Comparison of ENCODE assay signal across 29 cellular contexts in genomic region chr2:62321890-62322289, GRCh38.
DNase-seq lines count a peak whose midpoint lies in the region; ATAC-seq, FAIRE-seq and TF ChIP-seq lines count a peak whose summit lies in the region.
"Had no signal": no experiment of that assay in that cellular context is flagged by ENCODE, and none has a peak within 500 bp of the region (broad histone marks: within the 10 kb centered on the region; RNA-seq: fewer than 3 reads in every experiment).

No MANE protein-coding gene starts in this region.

- intact Hi-C loops in GM12878 (cut with micrococcal nuclease; ENCODE audit: unreplicated experiment), result no loop called here

- peaks cover 6 to 15% of the 10 kb centered on the region in 2 donors for H3K36me3 Mint-ChIP-seq in stimulated activated naive B cell treated with anti-CD40 and anti-IgM and Interleukin-4, amounts not matched to agents 10 μg/mL and 1 μg/mL and 100 μg/mL, for 72 hours

- H3K27me3 Mint-ChIP-seq in stimulated activated naive B cell treated with anti-CD40 and anti-IgM and Interleukin-4, amounts not matched to agents 10 μg/mL and 1 μg/mL and 100 μg/mL, for 72 hours, result no peaks in the 10 kb centered on the region

- H3K4me3 Mint-ChIP-seq in stimulated activated naive B cell treated with anti-CD40 and anti-IgM and Interleukin-4, amounts not matched to agents 10 μg/mL and 1 μg/mL and 100 μg/mL, for 72 hours, result peak overlapping the region in 1 of 2 donors; percentile 39
- H3K4me3 Mint-ChIP-seq: activated naive CD4-positive, alpha-beta T cell treated with anti-CD3 and anti-CD28 coated beads for 36 hours; CD8-positive, alpha-beta memory T cell had no signal

- no peaks in the 10 kb centered on the region for H4K20me1 ChIP-seq in GM12878 (ENCODE audit: control insufficient read depth, insufficient read depth)
- no peaks in the 10 kb centered on the region for H4K20me1 ChIP-seq in hepatocyte (ENCODE audit: insufficient read depth, poor library complexity, severe bottlenecking)

- H3K4me2 ChIP-seq in GM12878 (ENCODE audit: control insufficient read depth, insufficient read depth) (peak overlapping the region; percentile 69), hepatocyte (no peak overlapping the region)

- H3K9ac ChIP-seq in GM12878 (ENCODE audit: control insufficient read depth, insufficient read depth, low read length), result 0 out of 2 replicates have a peak overlapping the region, but pooled peaks have one; percentile 30

- H3K9me3 ChIP-seq in GM12878 (replicated peaks; ENCODE audit: control insufficient read depth, insufficient read depth, low read length), result peaks cover 11% of the 10 kb centered on the region; the same call in 2 of the 3 replicates
- no peaks in the 10 kb centered on the region for H3K9me3 ChIP-seq in hepatocyte (ENCODE audit: low read depth)
- H3K9me3 ChIP-seq: psoas muscle had no signal

- peak overlapping the region; percentile 81 for H3K27ac Mint-ChIP-seq in stimulated activated naive B cell treated with anti-CD40 and anti-IgM and Interleukin-4, amounts not matched to agents 10 μg/mL and 1 μg/mL and 100 μg/mL, for 72 hours
- H3K27ac Mint-ChIP-seq: activated naive CD4-positive, alpha-beta T cell treated with anti-CD3 and anti-CD28 coated beads for 36 hours had no signal

- H3K79me2 ChIP-seq in GM12878 (ENCODE audit: control insufficient read depth, insufficient read depth, low read length) (no peaks in the 10 kb centered on the region), hepatocyte (no peaks in the 10 kb centered on the region)

- CTCF ChIA-PET in GM12878 (lab: Yijun Ruan, JAX), result interaction anchor here (0.6 to 1.8 kb wide), 8 partner anchors 9 to 90 kb away, joined by 3 to 4 read pairs (median 3); no protein-coding TSS in a partner anchor

- TF ChIP-seq POLR2A in GM12878 (IDR thresholded peaks at IDR 0.05; ENCODE audit: low read depth, low read length), result no peak

- H3K4me1 ChIP-seq in GM12878 (ENCODE audit: control insufficient read depth, insufficient read depth, low read length) (peaks cover 32% of the 10 kb centered on the region), hepatocyte (ENCODE audit: insufficient read depth) (no peaks in the 10 kb centered on the region)
- H3K4me1 ChIP-seq: psoas muscle, tibial artery had no signal

- H3K9me3 Mint-ChIP-seq in stimulated activated naive B cell treated with anti-CD40 and anti-IgM and Interleukin-4, amounts not matched to agents 10 μg/mL and 1 μg/mL and 100 μg/mL, for 72 hours, result peaks cover 10 to 11% of the 10 kb centered on the region in 2 donors
- H3K9me3 Mint-ChIP-seq: CD8-positive, alpha-beta memory T cell had no signal

- DNase-seq in DMS79 treated with DMSO at 0.1 percent for 48 hours (lab: John Stamatoyannopoulos, UW) (peak; percentile 5), DMS79 (lab: John Stamatoyannopoulos, UW) (no peak), GM12878 (ENCODE audit: low read depth, low spot score) (no peak), hepatocyte (ENCODE audit: low spot score) (no peak), NCI-H1417 treated with DMSO at 0.1 percent for 48 hours (lab: John Stamatoyannopoulos, UW) (no peak)
- no peak for DNase-seq in stimulated activated naive B cell treated with anti-CD40 and anti-IgM and Interleukin-4, amounts not matched to agents 10 μg/mL and 1 μg/mL and 100 μg/mL, for 72 hours
- DNase-seq: activated naive CD4-positive, alpha-beta T cell treated with anti-CD3 and anti-CD28 coated beads for 36 hours; activated T-cell treated with anti-CD3 and anti-CD28 coated beads, Interleukin-2, amount 50 U/mL, for 1 hour; CD8-positive, alpha-beta memory T cell; cerebellar nuclear complex; DMS153; foreskin melanocyte; GF-D8; hypothalamus; islet precursor cell; MM.1S; NCI-H146; NCI-H2171; NCI-H524; psoas muscle; tibial artery; WERI-Rb-1 had no signal

- H3K9me2 ChIP-seq in hepatocyte (replicated peaks; ENCODE audit: insufficient read depth), result no peaks in the 10 kb centered on the region

- H2AFZ ChIP-seq in GM12878 (ENCODE audit: control insufficient read depth, low read depth, low read length) (no peak overlapping the region; the same call in 1 of the 2 replicates), hepatocyte (no peak overlapping the region)

- ATAC-seq in HG02870 (IDR thresholded peaks at IDR 0.05; ENCODE audit: unreplicated experiment) (peak; percentile 75), GM12878 (peak; percentile 68), GM21447 (IDR thresholded peaks at IDR 0.05; ENCODE audit: unreplicated experiment) (no peak)
- peak; percentile 76 to 82 for ATAC-seq in stimulated activated naive B cell treated with anti-CD40 and anti-IgM and Interleukin-4, amounts not matched to agents 10 μg/mL and 1 μg/mL and 100 μg/mL, for 72 hours (replicated peaks)
- ATAC-seq: esophagus mucosa, psoas muscle had no signal

- BruUV-seq in GM12878 (replicated peaks; lab: Mats Ljungman, UMichigan), result no TSS peak

- WGBS in GM12878 (ENCODE audit: insufficient coverage, insufficient replicate concordance, low lambda C conversion rate, missing lambda C conversion rate), result 2% methylated on average over 5 of the region's 5 CpGs
- 70% methylated on average over 5 of the region's 5 CpGs for WGBS in hepatocyte (ENCODE audit: low lambda C conversion rate, missing lambda C conversion rate)

- SMC1A ChIA-PET in GM12878 (lab: Charles Lee; ENCODE audit: uncharacterized antibody, unreplicated experiment), result interaction anchor here (0.6 to 26.8 kb wide), 12 partner anchors 11 to 1874 kb away, joined by 3 to 467 read pairs (median 3); no protein-coding TSS in a partner anchor

- TF ChIP-seq EP300 in GM12878 (IDR thresholded peaks at IDR 0.05; ENCODE audit: borderline replicate concordance in 1 of 2, control insufficient read depth in 1 of 2, low read depth in 2 of 2, low read length in 2 of 2), result no peak

- in situ Hi-C loops in GM12878 (cut with MboI), result no loop called here

- peak; percentile 87 for FAIRE-seq in GM12878 (lab: Jason Lieb, UNC)
- FAIRE-seq: astrocyte had no signal

- POLR2A ChIA-PET in GM12878 (lab: Charles Lee), result interaction anchor here (0.8 to 4.0 kb wide), 4 partner anchors 10 to 14 kb away, joined by 3 to 15 read pairs (median 4); no protein-coding TSS in a partner anchor

- RAD21 ChIA-PET in GM12878 (lab: Charles Lee; ENCODE audit: unreplicated experiment), result interaction anchor here (0.8 to 2.5 kb wide), 7 partner anchors 8 to 175 kb away, joined by 3 to 24 read pairs (median 3); no protein-coding TSS in a partner anchor

- H3K36me3 ChIP-seq in GM12878 (ENCODE audit: control insufficient read depth in 2 of 2, insufficient read depth in 2 of 2, low read length in 1 of 2) (no peaks in the 10 kb centered on the region), hepatocyte (replicated peaks; ENCODE audit: insufficient read depth, low read depth) (no peaks in the 10 kb centered on the region)
- H3K36me3 ChIP-seq: tibial artery, WERI-Rb-1 had no signal

- H3K27ac ChIP-seq in GM12878 (ENCODE audit: control insufficient read depth, insufficient read depth) (peak overlapping the region; percentile 77), hepatocyte (no peak overlapping the region)
- H3K27ac ChIP-seq: 22Rv1, psoas muscle, RWPE1, SK-N-MC, tibial artery, WERI-Rb-1 had no signal

- TF ChIP-seq RAD21 in GM12878 (IDR thresholded peaks at IDR 0.05; ENCODE audit: insufficient read depth, low read depth, low read length), result no peak

- H3K4me3 ChIP-seq in GM12878 (no peak overlapping the region), hepatocyte (no peak overlapping the region)
- H3K4me3 ChIP-seq: psoas muscle, SK-N-MC, tibial artery had no signal

- no peaks in the 10 kb centered on the region for H3K27me3 ChIP-seq in GM12878 (replicated peaks in 1 of 2; ENCODE audit: control insufficient read depth in 2 of 2, insufficient read depth in 2 of 2, low read length in 1 of 2)
- no peaks in the 10 kb centered on the region for H3K27me3 ChIP-seq in hepatocyte
- H3K27me3 ChIP-seq: tibial artery had no signal

- peaks cover 26 to 42% of the 10 kb centered on the region in 2 donors for H3K4me1 Mint-ChIP-seq in stimulated activated naive B cell treated with anti-CD40 and anti-IgM and Interleukin-4, amounts not matched to agents 10 μg/mL and 1 μg/mL and 100 μg/mL, for 72 hours

- no peak for TF ChIP-seq CTCF in GM12878 (IDR thresholded peaks at IDR 0.05 in 2 of 3, conservative IDR thresholded peaks at IDR 0.05 in 1 of 3; ENCODE audit: control insufficient read depth in 2 of 3, extremely low read depth in 1 of 3, insufficient read depth in 1 of 3, low read depth in 3 of 3, low read length in 3 of 3)
- no peak for TF ChIP-seq CTCF in hepatocyte (IDR thresholded peaks at IDR 0.05; ENCODE audit: poor library complexity)

TF ChIP-seq in GM12878, 131 proteins besides CTCF, POLR2A, EP300 and RAD21:
- no peak for TF ChIP-seq MLLT1 (IDR thresholded peaks at IDR 0.05)
- TF ChIP-seq BCL3 (IDR thresholded peaks at IDR 0.05; ENCODE audit: borderline replicate concordance, insufficient read depth, low read depth, low read length, poor library complexity, severe bottlenecking), result peak; percentile 28
- TF ChIP-seq NR2F1 (conservative IDR thresholded peaks at IDR 0.05), result peak; percentile 60
- TF ChIP-seq NFIC (IDR thresholded peaks at IDR 0.05; ENCODE audit: low read depth, low read length), result peak; percentile 37; the same call in 1 of the 2 replicates
- peak; percentile 17; the same call in 1 of the 2 replicates for TF ChIP-seq RUNX3 (IDR thresholded peaks at IDR 0.05; ENCODE audit: low read length)
